In the genomic region with DNA sequence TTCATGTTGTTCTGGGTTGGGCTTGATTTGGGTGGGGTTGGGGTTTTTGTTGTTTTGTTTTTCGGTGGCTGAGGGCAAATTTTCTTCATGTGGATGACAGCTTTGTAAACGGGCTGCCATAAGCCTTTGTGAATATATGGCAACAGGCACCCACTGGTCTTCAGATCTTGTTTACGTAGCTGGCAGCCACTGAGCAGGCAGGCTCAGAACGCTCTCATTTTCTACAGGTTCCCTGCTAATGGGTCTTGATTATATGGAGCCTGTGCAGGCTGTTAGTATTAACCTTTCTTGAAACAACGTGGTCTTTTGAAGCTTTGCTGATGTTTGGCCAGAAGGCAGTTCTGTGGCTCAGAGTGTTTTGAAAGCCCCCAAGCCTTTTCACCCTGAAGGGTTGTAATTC, we compare ENCODE assay signal across 31 cellular contexts.
DNase-seq lines count a peak whose midpoint lies in the region; ATAC-seq, FAIRE-seq and TF ChIP-seq lines count a peak whose summit lies in the region.
"Had no signal": no experiment of that assay in that cellular context is flagged by ENCODE, and none has a peak within 500 bp of the region (broad histone marks: within the 10 kb centered on the region; RNA-seq: fewer than 3 reads in every experiment).

No MANE protein-coding gene starts in this region.

- peaks cover 59% of the 10 kb centered on the region for H3K4me1 ChIP-seq in hepatocyte (ENCODE audit: insufficient read depth)
- H3K4me1 ChIP-seq in sigmoid colon = peaks cover 0 to 17% (median 16%) of the 10 kb centered on the region in 4 donors

- DNase-seq in NCI-H2107 treated with DMSO at 0.1 percent for 48 hours (lab: John Stamatoyannopoulos, UW; ENCODE audit: unreplicated experiment) (peak; percentile 19), NCI-H2107 (lab: John Stamatoyannopoulos, UW) (no peak), NCI-H69 (lab: John Stamatoyannopoulos, UW) (peak; percentile 94), hepatocyte (ENCODE audit: low spot score) (no peak), sigmoid colon (peak; percentile 27), caudate nucleus (lab: John Stamatoyannopoulos, UW) (no peak), HTR-8/SVneo (ENCODE audit: insufficient read length, low spot score) (no peak)
- DNase-seq: activated CD4-positive, alpha-beta memory T cell treated with anti-CD3 and anti-CD28 coated beads, Interleukin-2, amount 10 ng/mL, durations not matched to agents 7 days and 5 days; activated CD4-positive, CD25-positive, alpha-beta regulatory T cell treated with anti-CD3 and anti-CD28 coated beads, Interleukin-2, amount 50 U/mL, for 72 hours; activated CD8-positive, alpha-beta memory T cell treated with anti-CD3 and anti-CD28 coated beads, Interleukin-2, amount 50 U/mL, for 48 hours; amygdala; DMS79 treated with DMSO at 0.1 percent for 48 hours; gastrocnemius medialis; lower lobe of right lung; mucosa of descending colon; NCI-H2029; PC-3; SK-N-SH; stimulated activated CD4-positive, alpha-beta T cell treated with anti-CD3 and anti-CD28 coated beads, Interleukin-1b, Interleukin-23, amount 100 ng/mL, for 48 hours; stimulated activated naive CD4-positive, alpha-beta T cell treated with Interleukin-2 at 50 U/mL for 16 hours; T-helper 17 cell; testis had no signal

- peak overlapping the region; percentile 93 for H3K27ac ChIP-seq in hepatocyte
- no peak overlapping the region for H3K27ac ChIP-seq in sigmoid colon
- H3K27ac ChIP-seq in caudate nucleus (ENCODE audit: low read depth, low read length) = no peak overlapping the region
- H3K27ac ChIP-seq: gastrocnemius medialis, lower lobe of right lung, pancreas, right atrium auricular region, testis, vagina had no signal

- H2AFZ ChIP-seq in hepatocyte = no peak overlapping the region

- WGBS in hepatocyte (ENCODE audit: low lambda C conversion rate, missing lambda C conversion rate) = 47% methylated on average over 5 of the region's 5 CpGs
- 47 to 63% methylated on average over 5 of the region's 5 CpGs for WGBS in sigmoid colon, 2 donors

- peaks cover 28% of the 10 kb centered on the region for H4K20me1 ChIP-seq in hepatocyte (ENCODE audit: insufficient read depth, poor library complexity, severe bottlenecking)

- no peaks in the 10 kb centered on the region for H3K9me2 ChIP-seq in hepatocyte (replicated peaks; ENCODE audit: insufficient read depth)
- H3K9me2 ChIP-seq: SK-N-SH had no signal

- intact Hi-C loops in sigmoid colon (cut with DNase I) = no loop called here

- no peak for ATAC-seq in HG03159 (IDR thresholded peaks at IDR 0.05; ENCODE audit: unreplicated experiment)
- ATAC-seq: activated T-helper 17 cell treated with anti-CD3 and anti-CD28 coated beads, Interleukin-2, amount 50 U/mL, for 72 hours; gastrocnemius medialis; lower lobe of right lung; mucosa of descending colon; natural killer cell treated with Interleukin-12 subunit alpha and Interleukin-12 subunit beta and Interleukin-15 and Interleukin-18, amount 100 ng/mL, for 72 hours; pancreas; PC-3; T-helper 17 cell had no signal

- H3K36me3 ChIP-seq in hepatocyte (replicated peaks; ENCODE audit: insufficient read depth, low read depth) = no peaks in the 10 kb centered on the region
- no peaks in the 10 kb centered on the region for H3K36me3 ChIP-seq in sigmoid colon
- H3K36me3 ChIP-seq: HAP-1, right atrium auricular region, vagina had no signal

- no peak for TF ChIP-seq POLR2A in sigmoid colon (IDR thresholded peaks at IDR 0.05)

- TF ChIP-seq CTCF in hepatocyte (IDR thresholded peaks at IDR 0.05; ENCODE audit: poor library complexity) = no peak
- no peak for TF ChIP-seq CTCF in sigmoid colon (IDR thresholded peaks at IDR 0.05)

- FAIRE-seq in HTR-8/SVneo (lab: Jason Lieb, UNC) = no peak
- FAIRE-seq: colon, endothelial cell of umbilical vein, pancreas had no signal

- H3K9me3 ChIP-seq in hepatocyte (ENCODE audit: low read depth) (no peaks in the 10 kb centered on the region), sigmoid colon (no peaks in the 10 kb centered on the region)
- H3K9me3 ChIP-seq: gastrocnemius medialis, HAP-1, lower lobe of right lung, mucosa of descending colon, pancreas, right atrium auricular region, SK-N-SH, testis, vagina had no signal

- no peak for TF ChIP-seq EP300 in sigmoid colon (IDR thresholded peaks at IDR 0.05)

- no peaks in the 10 kb centered on the region for H3K27me3 ChIP-seq in hepatocyte
- no peaks in the 10 kb centered on the region for H3K27me3 ChIP-seq in sigmoid colon
- H3K27me3 ChIP-seq: gastrocnemius medialis, pancreas, right atrium auricular region, testis, vagina had no signal

- H3K4me3 ChIP-seq in hepatocyte (no peak overlapping the region), sigmoid colon (no peak overlapping the region)
- H3K4me3 ChIP-seq: gastrocnemius medialis, HAP-1, lower lobe of right lung, mucosa of descending colon, pancreas, right atrium auricular region, testis, vagina had no signal

- H3K4me2 ChIP-seq in hepatocyte = no peak overlapping the region
- H3K4me2 ChIP-seq: SK-N-SH had no signal

- peaks cover 46% of the 10 kb centered on the region for H3K79me2 ChIP-seq in hepatocyte

Comparison
In these comparisons a context has a peak if more than half of its experiments do, and no peak if none do; other contexts are left out.
1. DNase-seq: peak in NCI-H2107 treated with DMSO at 0.1 percent for 48 hours (single experiment), NCI-H69 (single experiment) and sigmoid colon (single experiment); none in NCI-H2107 (single experiment), hepatocyte (single experiment), caudate nucleus (0 of 61) and HTR-8/SVneo (single experiment).